ENCODE assay signal across 8 cellular contexts in genomic region chr2:32946314-32947075, GRCh38. TPM values are rescaled to one million over a fixed set of nuclear protein-coding genes. Genes with fewer than 3 reads are reported as not detected.
DNase-seq lines count a peak whose midpoint lies in the region; ATAC-seq and TF ChIP-seq lines count a peak whose summit lies in the region.

LTBP1 (plus strand) TSS chr2:32946953; CDS start chr2:32947325, 372 bp downstream.

- H3K36me3 ChIP-seq in lung (ENCODE audit: control insufficient read depth in 2 of 2, insufficient read depth in 2 of 2, low read length in 2 of 2) = no peaks in the 10 kb centered on the region

- 1% methylated on average over 65 to 68 of the region's 68 CpGs for WGBS in lung, 2 donors

- no peaks in the 10 kb centered on the region for H3K9me3 ChIP-seq in lung (ENCODE audit: control insufficient read depth in 2 of 2, insufficient read depth in 1 of 2, low read length in 1 of 2)

- TF ChIP-seq CTCF in GM13976 (IDR thresholded peaks at IDR 0.05; ENCODE audit: borderline replicate concordance, control extremely low read depth, extremely low read depth, insufficient read depth, missing control alignments) (peak; percentile 88), lung (IDR thresholded peaks at IDR 0.05; ENCODE audit: control extremely low read depth, extremely low read depth) (peak; percentile 29)

- peak within 1 kb of the TSS; percentile 44 to 95 for H3K27ac ChIP-seq in lung (ENCODE audit: low read depth in 1 of 2, low read length in 1 of 2)

- H3K4me3 ChIP-seq in lung = peak within 1 kb of the TSS; percentile 68

- ATAC-seq in HG02884 (IDR thresholded peaks at IDR 0.05; ENCODE audit: unreplicated experiment) (peak; percentile 72), lung (ENCODE audit: insufficient read depth, low FRiP score) (peak; percentile 90)

- DNase-seq in 8988T (peak; percentile 82), GM13976 (ENCODE audit: low spot score) (peak; percentile 83), NCI-H2107 (lab: John Stamatoyannopoulos, UW) (peak; percentile 29), lung (ENCODE audit: low spot score) (peak; percentile 57)
- peak; percentile 33 to 38 for DNase-seq in activated CD4-positive, alpha-beta T cell treated with anti-CD3 and anti-CD28 coated beads, Interleukin-2, amount 50 U/mL, for 4 hours
- peak; percentile 28 for DNase-seq in effector CD4-positive, alpha-beta T cell
- DNase-seq in stimulated activated CD4-positive, alpha-beta T cell treated with anti-CD3 and anti-CD28 coated beads, TNF-alpha, amount 100 ng/mL, for 24 hours (ENCODE audit: low read depth in 3 of 3) = peak; percentile 21 to 58 (median 33)

- peaks cover 2 to 8% of the 10 kb centered on the region in 2 donors for H3K4me1 ChIP-seq in lung (ENCODE audit: control insufficient read depth in 2 of 2, insufficient read depth in 2 of 2, low read length in 2 of 2)

- in situ Hi-C loops in GM13976 (cut with MboI; ENCODE audit: low sequenced_read_pairs, unreplicated experiment) = no loop called here

- H3K27me3 ChIP-seq in lung (ENCODE audit: control insufficient read depth, insufficient read depth) = no peaks in the 10 kb centered on the region

RNA-seq across cellular contexts. Expression of gene LTBP1, which starts in this region (rescaled TPM):
- total RNA-seq in lung = 10 to 100 TPM; 46.1 to 57.4 TPM
- polyA plus RNA-seq in lung = 10 to 100 TPM in 1 of 2 donors, 1 to 10 TPM in 1; 8.8 to 11.1 TPM

Comparison
In these comparisons a context has a peak if more than half of its experiments do, and no peak if none do; other contexts are left out.
1. Peak in every context shown above with its lines: DNase-seq, ATAC-seq, H3K4me3 ChIP-seq and H3K27ac ChIP-seq.
2. DNase-seq: peak in every context shown above with its lines; median percentile 83 in GM13976; 82 in 8988T; 57 in lung; 36 in activated CD4-positive, alpha-beta T cell treated with anti-CD3 and anti-CD28 coated beads, Interleukin-2, amount 50 U/mL, for 4 hours; 33 in stimulated activated CD4-positive, alpha-beta T cell treated with anti-CD3 and anti-CD28 coated beads, TNF-alpha, amount 100 ng/mL, for 24 hours; 29 in NCI-H2107; 28 in effector CD4-positive, alpha-beta T cell.